34 cellular contexts compared by ENCODE assay signal in genomic region chr14:69916396-69916795, GRCh38. TPM values are rescaled to one million over a fixed set of nuclear protein-coding genes. Genes with fewer than 3 reads are reported as not detected.
"Had no signal": no experiment of that assay in that cellular context is flagged by ENCODE, and none has a peak within 500 bp of the region (broad histone marks: within the 10 kb centered on the region; RNA-seq: fewer than 3 reads in every experiment).

No MANE protein-coding gene starts in this region.

- H3K4me1 ChIP-seq: colonic mucosa, esophagus squamous epithelium had no signal

- H3K36me3 ChIP-seq: brain microvascular endothelial cell, colonic mucosa, esophagus squamous epithelium, WERI-Rb-1 had no signal

- H3K4me3 Mint-ChIP-seq: activated B cell treated with CpG ODN at 0.5 μM for 24 hours; activated CD8-positive, alpha-beta T cell treated with anti-CD3 and anti-CD28 coated beads for 36 hours; activated naive CD8-positive, alpha-beta T cell; activated T-cell treated with anti-CD3 and anti-CD28 coated beads, Interleukin-2, amount 50 U/mL, for 4 hours; activated T-helper 17 cell treated with anti-CD3 and anti-CD28 coated beads, Interleukin-2, amount 50 U/mL, for 72 hours; T-helper 17 cell; T-helper 2 cell treated with Interferon-gamma antibody and Interleukin-4, amounts not matched to agents 5 μg/mL and 100 μg/mL, for 36 hours had no signal

- FAIRE-seq: astrocyte, endometrium, endothelial cell of umbilical vein had no signal

- H3K27ac ChIP-seq: brain microvascular endothelial cell, colonic mucosa, epithelial cell of prostate, esophagus squamous epithelium, WERI-Rb-1 had no signal

- ATAC-seq: activated CD4-positive, CD25-positive, alpha-beta regulatory T cell treated with anti-CD3 and anti-CD28 coated beads, Interleukin-2, amount 50 U/mL, for 24 hours; activated CD8-positive, alpha-beta T cell treated with anti-CD3 and anti-CD28 coated beads for 36 hours; activated T-cell treated with anti-CD3 and anti-CD28 coated beads, Interleukin-2, amount 50 U/mL, for 4 hours; activated T-helper 17 cell treated with anti-CD3 and anti-CD28 coated beads, Interleukin-2, amount 50 U/mL, for 72 hours; T-helper 17 cell had no signal

- H3K27me3 ChIP-seq: brain microvascular endothelial cell, colonic mucosa had no signal

- H3K9me3 ChIP-seq: colonic mucosa, esophagus squamous epithelium had no signal

- H3K4me1 Mint-ChIP-seq: activated B cell treated with CpG ODN at 0.5 μM for 24 hours; activated T-helper 17 cell treated with anti-CD3 and anti-CD28 coated beads, Interleukin-2, amount 50 U/mL, for 72 hours; T-helper 17 cell had no signal

- H3K36me3 Mint-ChIP-seq: activated naive CD8-positive, alpha-beta T cell had no signal

- H3K9me3 Mint-ChIP-seq: activated B cell treated with CpG ODN at 0.5 μM for 24 hours; activated CD8-positive, alpha-beta T cell treated with anti-CD3 and anti-CD28 coated beads for 36 hours; activated T-cell treated with anti-CD3 and anti-CD28 coated beads, Interleukin-2, amount 50 U/mL, for 4 hours; activated T-helper 17 cell treated with anti-CD3 and anti-CD28 coated beads, Interleukin-2, amount 50 U/mL, for 72 hours; T-helper 2 cell treated with Interferon-gamma antibody and Interleukin-4, amounts not matched to agents 5 μg/mL and 100 μg/mL, for 36 hours had no signal

- DNase-seq: activated B cell treated with CpG ODN at 0.5 μM for 24 hours; activated CD4-positive, alpha-beta T cell treated with anti-CD3 and anti-CD28 coated beads for 48 hours; activated CD4-positive, alpha-beta T cell treated with anti-CD3 and anti-CD28 coated beads, Interleukin-2, amount 50 U/mL, for 1 hour; activated CD4-positive, alpha-beta T cell treated with anti-CD3 and anti-CD28 coated beads, Interleukin-2, amount 50 U/mL, for 48 hours; activated CD8-positive, alpha-beta memory T cell treated with anti-CD3 and anti-CD28 coated beads for 24 hours; activated CD8-positive, alpha-beta T cell treated with anti-CD3 and anti-CD28 coated beads for 36 hours; activated effector memory CD4-positive, alpha-beta T cell treated with Interleukin-2 at 50 U/mL for 16 hours; activated gamma-delta T cell treated with Interleukin-2 at 50 U/mL for 16 hours; activated naive CD4-positive, alpha-beta T cell treated with anti-CD3 and anti-CD28 coated beads, Interleukin-2, amount 50 U/mL, for 16 hours; activated naive CD4-positive, alpha-beta T cell treated with Interleukin-2 at 50 U/mL for 16 hours; activated T-cell treated with anti-CD3 and anti-CD28 coated beads, Interleukin-2, amount 50 U/mL, for 4 hours; amniotic stem cell; anterior cingulate cortex; brain microvascular endothelial cell; caudate nucleus; colonic mucosa; effector CD8-positive, alpha-beta T cell; esophagus squamous epithelium; foreskin melanocyte; head of caudate nucleus; T-helper 1 cell; T-helper 17 cell; T1000; WERI-Rb-1 had no signal

- H3K27ac Mint-ChIP-seq: activated B cell treated with CpG ODN at 0.5 μM for 24 hours; activated CD8-positive, alpha-beta T cell treated with anti-CD3 and anti-CD28 coated beads for 36 hours; activated naive CD8-positive, alpha-beta T cell; activated T-helper 17 cell treated with anti-CD3 and anti-CD28 coated beads, Interleukin-2, amount 50 U/mL, for 72 hours; T-helper 17 cell; T-helper 2 cell treated with Interferon-gamma antibody and Interleukin-4, amounts not matched to agents 5 μg/mL and 100 μg/mL, for 36 hours had no signal

- H3K4me3 ChIP-seq: colonic mucosa, esophagus squamous epithelium had no signal

RNA-seq across cellular contexts. Expression of gene SMOC1, which starts 37.2 kb away (rescaled TPM):
- total RNA-seq: activated B cell treated with CpG ODN at 0.5 μM for 24 hours; activated CD8-positive, alpha-beta T cell treated with anti-CD3 and anti-CD28 coated beads for 36 hours; activated T-helper 17 cell treated with anti-CD3 and anti-CD28 coated beads, Interleukin-2, amount 50 U/mL, for 72 hours; fibroblast of lung; fibroblast of villous mesenchyme; T-helper 17 cell had no signal
